ENCODE assay signal across 20 cellular contexts in genomic region chr19:30355586-30355985, GRCh38. TPM values are rescaled to one million over a fixed set of nuclear protein-coding genes. Genes with fewer than 3 reads are reported as not detected.
"Had no signal": no experiment of that assay in that cellular context is flagged by ENCODE, and none has a peak within 500 bp of the region (broad histone marks: within the 10 kb centered on the region; RNA-seq: fewer than 3 reads in every experiment).

No MANE protein-coding gene starts in this region.

- DNase-seq: KBM-7, MG63, NCI-H1092, NCI-H1105 treated with DMSO at 0.1 percent for 48 hours, NCI-H1417 treated with DMSO at 0.1 percent for 48 hours, NCI-H146, NCI-H1694 treated with DMSO at 0.1 percent for 48 hours, NCI-H1930, NCI-H2081, NCI-H2107, NCI-H2227 treated with DMSO at 0.1 percent for 48 hours, NCI-H510A, NCI-H524 treated with DMSO at 0.1 percent for 48 hours, NCI-H69, NCI-H774, Right ventricle myocardium superior, RPMI8226, SIG-M5 had no signal

RNA-seq across cellular contexts. Expression of gene ZNF536, which starts 16.6 kb away (rescaled TPM):
- total RNA-seq: HT-29, LHCN-M2 had no signal
